In the genomic region with DNA sequence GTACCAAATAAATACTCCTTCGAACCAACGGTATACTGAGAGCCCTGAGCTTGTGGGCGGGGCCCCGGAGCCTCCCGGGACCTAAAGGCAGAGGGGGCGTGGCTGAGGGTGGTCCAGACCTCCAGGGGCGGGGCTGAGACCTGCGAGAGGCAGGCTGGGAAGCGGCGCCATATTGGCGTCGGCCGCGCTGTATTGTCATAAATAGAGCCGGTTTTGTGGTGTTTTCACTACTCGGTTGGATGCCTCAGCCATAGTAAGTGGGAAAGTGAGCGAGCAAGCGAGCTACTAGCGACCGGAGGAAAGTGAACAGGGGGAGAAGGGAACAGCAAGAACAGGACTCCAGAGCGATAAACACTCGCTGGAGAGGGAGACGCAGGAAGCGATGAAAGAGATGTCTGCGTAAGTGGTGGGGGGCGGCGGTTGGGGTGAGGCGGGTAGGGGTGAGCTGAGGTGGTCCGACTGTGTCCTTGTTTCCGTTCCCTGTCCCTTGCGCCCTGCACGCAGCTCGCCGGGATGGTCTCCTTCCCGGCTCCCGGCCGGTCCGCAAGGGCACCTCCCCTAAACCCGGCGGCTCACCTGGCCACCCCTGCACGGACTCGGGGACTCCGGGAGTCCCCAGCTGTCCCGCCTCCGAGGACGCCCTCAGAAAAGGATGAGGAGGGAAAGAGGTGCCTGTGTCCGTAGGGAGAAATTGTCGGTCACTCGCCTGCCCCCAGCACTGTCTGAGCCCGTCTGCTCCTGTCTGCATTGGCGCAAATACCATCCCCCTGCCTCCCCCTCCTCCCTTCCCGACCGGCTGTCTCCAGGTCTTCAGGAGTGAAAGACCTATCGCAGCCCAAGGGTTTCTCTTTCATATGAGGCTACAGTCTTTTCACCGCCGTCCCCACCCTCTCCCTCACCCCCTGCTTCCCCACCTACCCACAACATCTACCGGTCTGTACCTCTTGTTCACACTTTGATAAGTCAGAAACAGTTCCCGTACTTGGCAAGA, we compare ENCODE assay signal across 8 cellular contexts. TPM values are rescaled to one million over a fixed set of nuclear protein-coding genes. Genes with fewer than 3 reads are reported as not detected.
DNase-seq lines count a peak whose midpoint lies in the region; ATAC-seq, FAIRE-seq and TF ChIP-seq lines count a peak whose summit lies in the region.

A gene (plus strand): TSS at position 172 of the 991 bp plus-strand sequence. CDS start 211 bp downstream, at position 383.

- peaks cover 0 to 35% (median 14%) of the 10 kb centered on the region in 11 experiments; a peak in 13 of 22 replicates for H4K20me1 ChIP-seq in BLaER1 treated with 17β-estradiol and CSF1 and Interleukin-3, amounts not matched to agents 10 nM and 100 nM
- H4K20me1 ChIP-seq in HepG2 (ENCODE audit: insufficient read depth, low read length): no peaks in the 10 kb centered on the region

- peaks cover 24 to 33% (median 30%) of the 10 kb centered on the region in 11 experiments for H3K36me3 ChIP-seq in BLaER1 treated with 17β-estradiol and CSF1 and Interleukin-3, amounts not matched to agents 10 nM and 100 nM
- peaks cover 2 to 18% of the 10 kb centered on the region in 2 experiments for H3K36me3 ChIP-seq in HepG2 (replicated peaks in 1 of 2; ENCODE audit: control insufficient read depth in 1 of 2, insufficient read depth in 2 of 2, low read length in 2 of 2)

- peak within 1 kb of the TSS; percentile 88 to 99 (median 94) for H3K4me3 ChIP-seq in BLaER1 treated with 17β-estradiol and CSF1 and Interleukin-3, amounts not matched to agents 10 nM and 100 nM
- peak within 1 kb of the TSS; percentile 83 to 100 (median 96) for H3K4me3 ChIP-seq in HepG2 (replicated peaks in 1 of 3; ENCODE audit: insufficient read depth in 1 of 3, low read depth in 2 of 3, low read length in 3 of 3)

- intact Hi-C loops in HepG2 (cut with micrococcal nuclease; ENCODE audit: unreplicated experiment): loop anchor here (2.0 kb wide), 1 partner anchor 50 kb away; no protein-coding TSS in a partner anchor

- in situ Hi-C loops in HepG2 (cut with HindIII; ENCODE audit: extremely low pct_ligation_motif_present, low pct_unique_long_range_greater_than_20kb): no loop called here

- no peaks in the 10 kb centered on the region for H3K27me3 ChIP-seq in BLaER1 treated with 17β-estradiol and CSF1 and Interleukin-3, amounts not matched to agents 10 nM and 100 nM
- H3K27me3 ChIP-seq in HepG2 (ENCODE audit: control insufficient read depth in 1 of 2, insufficient read depth in 2 of 2, low read length in 2 of 2): no peaks in the 10 kb centered on the region; a peak in 1 of 5 replicates

- H3K27ac ChIP-seq in BLaER1 treated with 17β-estradiol and CSF1 and Interleukin-3, amounts not matched to agents 10 nM and 100 nM: peak within 1 kb of the TSS; percentile 61 to 91 (median 83)
- peak within 1 kb of the TSS; percentile 78 for H3K27ac ChIP-seq in HepG2 (ENCODE audit: extremely low read length, insufficient read depth, low read length)

- peak; percentile 70 for FAIRE-seq in HepG2 (lab: Jason Lieb, UNC)

- no peak for TF ChIP-seq CTCF in HepG2 (CRISPR knock-in tag; IDR thresholded peaks at IDR 0.05)

- no peak for TF ChIP-seq EP300 in HepG2 (IDR thresholded peaks at IDR 0.05; ENCODE audit: low read depth in 2 of 2, low read length in 2 of 2)
- TF ChIP-seq EP300 in HepG2 (CRISPR knock-in tag; IDR thresholded peaks at IDR 0.05; ENCODE audit: borderline replicate concordance): no peak

- no peak for TF ChIP-seq RAD21 in HepG2 (CRISPR knock-in tag; IDR thresholded peaks at IDR 0.05)

- WGBS in HepG2 (ENCODE audit: low lambda C conversion rate): 2% methylated on average over 57 of the region's 58 CpGs

- ATAC-seq in GM19351 (IDR thresholded peaks at IDR 0.05; ENCODE audit: unreplicated experiment) (peak; percentile 99), HG03521 (IDR thresholded peaks at IDR 0.05; ENCODE audit: unreplicated experiment) (peak; percentile 96), HepG2 (peak; percentile 97)

- DNase-seq in NCI-H748 (lab: John Stamatoyannopoulos, UW; ENCODE audit: unreplicated experiment): peak; percentile 93
- DNase-seq in activated CD4-positive, alpha-beta T cell treated with anti-CD3 and anti-CD28 coated beads, Interleukin-2, amount 50 U/mL, for 1 hour: peak; percentile 98
- DNase-seq in dermis blood vessel endothelial cell: peak; percentile 94
- DNase-seq in HepG2 (ENCODE audit: low spot score): peak; percentile 90
- peak; percentile 99 for DNase-seq in stimulated activated CD4-positive, alpha-beta T cell treated with anti-CD3 and anti-CD28 coated beads, Interleukin-4, amount 100 ng/mL, for 1 hour

- TSS peak; percentile 66 for BruUV-seq in HepG2 (replicated peaks; lab: Mats Ljungman, UMichigan)

- H3K9me3 ChIP-seq in BLaER1 treated with 17β-estradiol and CSF1 and Interleukin-3, amounts not matched to agents 10 nM and 100 nM (replicated peaks in 1 of 11): no peaks in the 10 kb centered on the region
- no peaks in the 10 kb centered on the region for H3K9me3 ChIP-seq in HepG2 (ENCODE audit: low read length)

- POLR2A ChIA-PET in HepG2 (lab: Yijun Ruan, JAX): interaction anchor here (0.6 to 1.6 kb wide), 13 partner anchors 8 to 421 kb away, joined by 3 to 7 read pairs (median 3); no protein-coding TSS in a partner anchor

- H3K9ac ChIP-seq in BLaER1 treated with 17β-estradiol and CSF1 and Interleukin-3, amounts not matched to agents 10 nM and 100 nM: peak within 1 kb of the TSS; percentile 82 to 92 (median 88)
- H3K9ac ChIP-seq in HepG2 (ENCODE audit: insufficient read depth, low read depth, low read length): peak within 1 kb of the TSS; percentile 83

- H2AFZ ChIP-seq in HepG2 (ENCODE audit: low read length): peak within 1 kb of the TSS; percentile 98

- H3K4me2 ChIP-seq in BLaER1 treated with 17β-estradiol and CSF1 and Interleukin-3, amounts not matched to agents 10 nM and 100 nM: peak within 1 kb of the TSS; percentile 78 to 97 (median 89)
- H3K4me2 ChIP-seq in HepG2 (ENCODE audit: low read depth, low read length): peak within 1 kb of the TSS; percentile 75

- peaks cover 25% of the 10 kb centered on the region for H3K79me2 ChIP-seq in HepG2 (ENCODE audit: insufficient read depth, low read length)

- peak; percentile 87 to 95 for TF ChIP-seq POLR2A in HepG2 (IDR thresholded peaks at IDR 0.05; ENCODE audit: insufficient read depth in 1 of 2, low read depth in 2 of 2, low read length in 2 of 2)

- CTCF ChIA-PET in HepG2 (lab: Yijun Ruan, JAX; ENCODE audit: low intra/inter-chr PET ratio, low total read pairs): no interaction called here

- H3K4me1 ChIP-seq in BLaER1 treated with 17β-estradiol and CSF1 and Interleukin-3, amounts not matched to agents 10 nM and 100 nM: peaks cover 9 to 23% (median 16%) of the 10 kb centered on the region in 10 experiments
- H3K4me1 ChIP-seq in HepG2 (ENCODE audit: insufficient read depth, low read length): peaks cover 29% of the 10 kb centered on the region

TF ChIP-seq in HepG2, 621 proteins besides CTCF, POLR2A, EP300 and RAD21 (continues in another document):
- TF ChIP-seq ZNF329 (CRISPR knock-in tag; IDR thresholded peaks at IDR 0.05; ENCODE audit: low read depth) (no peak), ZNF598 (CRISPR knock-in tag; IDR thresholded peaks at IDR 0.05; ENCODE audit: borderline replicate concordance) (peak; percentile 88), SIN3A (IDR thresholded peaks at IDR 0.05; ENCODE audit: borderline replicate concordance, low read depth, low read length) (peak; percentile 84; the same call in 1 of the 2 replicates)

RNA-seq across cellular contexts. Expression of the gene that starts here (rescaled TPM):
- total RNA-seq in dermis blood vessel endothelial cell (15.1 and 19.1 TPM in 2 replicates), HepG2 (2016; rRNA removed; fragmentation: Illumina TruSeq; extraction: Trizol) (10.4 and 16.2 TPM in 2 replicates)
- 2.5 and 2.7 TPM in 2 replicates for total RNA-seq in HepG2 (2016; cell fraction: cytosol; rRNA removed; fragmentation: Illumina TruSeq; extraction: Trizol; ENCODE audit: low read depth)
- total RNA-seq in HepG2 (2016; cell fraction: insoluble cytoplasmic fraction; rRNA removed; fragmentation: Illumina TruSeq; extraction: Trizol): 10.8 and 14.7 TPM in 2 replicates
- 4.9 TPM in 2 replicates for total RNA-seq in HepG2 (2016; cell fraction: membrane; rRNA removed; fragmentation: Illumina TruSeq; extraction: Trizol)
- 13.6 and 13.8 TPM in 2 replicates for total RNA-seq in HepG2 (2016; cell fraction: nucleus; rRNA removed; fragmentation: Illumina TruSeq; extraction: Trizol)
- polyA plus RNA-seq in HepG2 (2011; rRNA removed): 7.7 and 10.1 TPM in 2 replicates
- 2.3 and 4.8 TPM in 2 replicates for polyA plus RNA-seq in HepG2 (2011; cell fraction: cytosol; rRNA removed)
- polyA plus RNA-seq in HepG2 (2011; cell fraction: nucleus; rRNA removed): 6.5 and 6.9 TPM in 2 replicates
- 5.9 and 7.1 TPM in 2 replicates for polyA plus RNA-seq in HepG2 (2012)
- polyA plus RNA-seq in HepG2 (2016; cell fraction: cytosol; fragmentation: Illumina TruSeq; extraction: Trizol; ENCODE audit: low read depth): 0.52 TPM in 2 replicates
- 9.5 and 10.5 TPM in 2 replicates for polyA plus RNA-seq in HepG2 (2016; cell fraction: insoluble cytoplasmic fraction; fragmentation: Illumina TruSeq; extraction: Trizol; ENCODE audit: low read depth)
- 1.5 and 2.2 TPM in 2 replicates for polyA plus RNA-seq in HepG2 (2016; cell fraction: membrane; fragmentation: Illumina TruSeq; extraction: Trizol; ENCODE audit: low read depth)
- 16.8 and 17.3 TPM in 2 replicates for polyA plus RNA-seq in HepG2 (2016; cell fraction: nucleus; fragmentation: Illumina TruSeq; extraction: Trizol; ENCODE audit: insufficient read depth, low read depth)
- polyA minus RNA-seq in HepG2 (2011; rRNA and poly(A)+ RNA removed; ENCODE audit: low replicate concordance): 6.3 and 11.0 TPM in 2 replicates
- polyA minus RNA-seq in HepG2 (2011; cell fraction: cytosol; rRNA and poly(A)+ RNA removed): 9.7 and 11.3 TPM in 2 replicates
- 27.6 and 30.2 TPM in 2 replicates for polyA minus RNA-seq in HepG2 (2011; cell fraction: nucleus; rRNA and poly(A)+ RNA removed)

Comparison
In these comparisons a context has a peak if more than half of its experiments do, and no peak if none do; other contexts are left out.
1. Peak in every context shown above with its lines: DNase-seq, ATAC-seq, H3K4me3 ChIP-seq and H3K27ac ChIP-seq.